ENCODE assay signal across 9 cellular contexts in genomic region chr16:83967838-83968482, GRCh38. TPM values are rescaled to one million over a fixed set of nuclear protein-coding genes. Genes with fewer than 3 reads are reported as not detected.
A peak's percentile ranks its signal among the peaks of the same experiment; 100 is the strongest.
DNase-seq lines count a peak whose midpoint lies in the region; ATAC-seq and TF ChIP-seq lines count a peak whose summit lies in the region.
"Had no signal": no experiment of that assay in that cellular context is flagged by ENCODE, and none has a peak within 500 bp of the region (broad histone marks: within the 10 kb centered on the region; RNA-seq: fewer than 3 reads in every experiment).

TSS of gene NECAB2 (plus strand) at chr16:83968244. CDS start at chr16:83968649, 405 bp downstream.

- peaks cover 14% of the 10 kb centered on the region for H3K27me3 ChIP-seq in HL-60 (ENCODE audit: insufficient read depth, poor library complexity, severe bottlenecking)

- peak; percentile 11 for TF ChIP-seq CTCF in HL-60 (IDR thresholded peaks at IDR 0.05; ENCODE audit: insufficient read depth, low read length)

- H3K4me1 Mint-ChIP-seq in activated naive CD8-positive, alpha-beta T cell (ENCODE audit: low read depth) = peaks cover 4% of the 10 kb centered on the region

- intact Hi-C loops in cardiac septum (cut with DNase I) (loop anchor here (2.0 to 10.0 kb wide), 3 partner anchors 95 to 517 kb away; partner anchors contain the start of gene TAF1C), posterior cingulate gyrus (cut with DNase I) (loop anchor here (1.0 kb wide), 3 partner anchors 94 to 219 kb away; partner anchors contain the start of gene TAF1C)

- no peak within 1 kb of the TSS for H3K27ac ChIP-seq in HL-60 (replicated peaks)

- peak within 1 kb of the TSS; percentile 77 for H3K4me3 Mint-ChIP-seq in activated naive CD8-positive, alpha-beta T cell
- H3K4me3 Mint-ChIP-seq: T-helper 1 cell treated with Interleukin-12 subunit alpha and Interleukin-12 subunit beta and Interleukin-4 antibody, amounts not matched to agents 30 μg/mL and 1 μg/mL, for 36 hours had no signal

- H3K27ac Mint-ChIP-seq in activated naive CD8-positive, alpha-beta T cell = no peak within 1 kb of the TSS
- H3K27ac Mint-ChIP-seq: T-helper 1 cell treated with Interleukin-12 subunit alpha and Interleukin-12 subunit beta and Interleukin-4 antibody, amounts not matched to agents 30 μg/mL and 1 μg/mL, for 36 hours had no signal

- H3K36me3 Mint-ChIP-seq in activated naive CD8-positive, alpha-beta T cell = peaks cover 2% of the 10 kb centered on the region

- H3K9me3 Mint-ChIP-seq in activated naive CD8-positive, alpha-beta T cell (ENCODE audit: low read depth) = no peaks in the 10 kb centered on the region
- H3K9me3 Mint-ChIP-seq: T-helper 1 cell treated with Interleukin-12 subunit alpha and Interleukin-12 subunit beta and Interleukin-4 antibody, amounts not matched to agents 30 μg/mL and 1 μg/mL, for 36 hours had no signal

- H3K27me3 Mint-ChIP-seq in activated naive CD8-positive, alpha-beta T cell = peaks cover 7% of the 10 kb centered on the region

- DNase-seq in Daoy (ENCODE audit: low read depth) (peak; percentile 36), HL-60 (ENCODE audit: low read depth in 1 of 2, low spot score in 1 of 2) (peak in 1 of 2 experiments; percentile 15), cardiac septum (ENCODE audit: low spot score) (peak; percentile 87), posterior cingulate gyrus (peak in 7 of 10 donors; percentile 46 to 92 (median 65)), Kasumi-1 (lab: John Stamatoyannopoulos, UW) (no peak)

- no peak for ATAC-seq in HG03342 (IDR thresholded peaks at IDR 0.05; ENCODE audit: unreplicated experiment)
- no peak for ATAC-seq in HG03039 (IDR thresholded peaks at IDR 0.05; ENCODE audit: unreplicated experiment)

- peak within 1 kb of the TSS; percentile 25 for H3K4me3 ChIP-seq in HL-60 (replicated peaks; ENCODE audit: insufficient read depth, low read length)

RNA-seq across cellular contexts. Expression of gene NECAB2, which starts in this region (rescaled TPM):
- not detected in 2 replicates for total RNA-seq in Daoy (2014; rRNA removed; shearing (Covaris generic))
- total RNA-seq in cardiac septum = 2.5 TPM

Comparison
In these comparisons a context has a peak if more than half of its experiments do, and no peak if none do; other contexts are left out.
1. Peak in DNase-seq in Daoy; RNA of the gene not detected or under 1 TPM.
2. DNase-seq: peak in cardiac septum (single experiment) and posterior cingulate gyrus (7 of 10); none in Kasumi-1 (0 of 2).